Comparison of ENCODE assay signal across 8 cellular contexts in genomic region chr5:97231025-97231636, GRCh38. TPM values are rescaled to one million over a fixed set of nuclear protein-coding genes. Genes with fewer than 3 reads are reported as not detected.
DNase-seq lines count a peak whose midpoint lies in the region; ATAC-seq, FAIRE-seq and TF ChIP-seq lines count a peak whose summit lies in the region.

No MANE protein-coding gene starts in this region.

- H3K4me1 ChIP-seq in pancreas: no peaks in the 10 kb centered on the region

- intact Hi-C loops in activated CD8-positive, alpha-beta T cell treated with anti-CD3 and anti-CD28 coated beads for 36 hours (cut with micrococcal nuclease): no loop called here
- intact Hi-C loops in pancreas (cut with DNase I): no loop called here

- POLR2A ChIA-PET in activated CD8-positive, alpha-beta T cell treated with anti-CD3 and anti-CD28 coated beads for 36 hours (lab: Charles Lee): no interaction called here

- H3K27ac Mint-ChIP-seq in activated CD8-positive, alpha-beta T cell treated with anti-CD3 and anti-CD28 coated beads for 36 hours: no peak overlapping the region

- ATAC-seq in GM19328 (IDR thresholded peaks at IDR 0.05; ENCODE audit: unreplicated experiment) (peak; percentile 86), HG03280 (IDR thresholded peaks at IDR 0.05; ENCODE audit: unreplicated experiment) (peak; percentile 93), pancreas (peak; percentile 85 to 94 (median 90))
- peak; percentile 61 for ATAC-seq in activated CD8-positive, alpha-beta T cell treated with anti-CD3 and anti-CD28 coated beads for 36 hours

- 1 to 2% methylated on average over 4 of the region's 4 CpGs for WGBS in pancreas, 2 donors

- no peaks in the 10 kb centered on the region for H3K4me1 Mint-ChIP-seq in activated CD8-positive, alpha-beta T cell treated with anti-CD3 and anti-CD28 coated beads for 36 hours (ENCODE audit: low read depth)

- peaks cover 4% of the 10 kb centered on the region for H3K9me3 Mint-ChIP-seq in activated CD8-positive, alpha-beta T cell treated with anti-CD3 and anti-CD28 coated beads for 36 hours

- no peaks in the 10 kb centered on the region for H3K27me3 Mint-ChIP-seq in activated CD8-positive, alpha-beta T cell treated with anti-CD3 and anti-CD28 coated beads for 36 hours

- TF ChIP-seq CTCF in activated CD8-positive, alpha-beta T cell treated with anti-CD3 and anti-CD28 coated beads for 36 hours (IDR thresholded peaks at IDR 0.05): peak; percentile 71
- peak; percentile 57 to 82 (median 66) for TF ChIP-seq CTCF in pancreas (IDR thresholded peaks at IDR 0.05)

- H3K27ac ChIP-seq in pancreas: no peak overlapping the region

- no peaks in the 10 kb centered on the region for H3K27me3 ChIP-seq in pancreas

- H3K36me3 Mint-ChIP-seq in activated CD8-positive, alpha-beta T cell treated with anti-CD3 and anti-CD28 coated beads for 36 hours (ENCODE audit: low read depth): no peaks in the 10 kb centered on the region

- H3K36me3 ChIP-seq in pancreas: no peaks in the 10 kb centered on the region

- FAIRE-seq in pancreas (lab: Jason Lieb, UNC): peak; percentile 95

- CTCF ChIA-PET in activated CD8-positive, alpha-beta T cell treated with anti-CD3 and anti-CD28 coated beads for 36 hours (lab: Charles Lee): interaction anchor here (0.7 to 3.0 kb wide), 25 partner anchors 12 to 1597 kb away, joined by 3 to 17 read pairs (median 3); no protein-coding TSS in a partner anchor

- no peaks in the 10 kb centered on the region for H3K9me3 ChIP-seq in pancreas

- DNase-seq in DMS53 treated with DMSO at 0.1 percent for 48 hours (lab: John Stamatoyannopoulos, UW; ENCODE audit: unreplicated experiment): peak; percentile 83
- DNase-seq in NCI-H2227 treated with DMSO at 0.1 percent for 48 hours (lab: John Stamatoyannopoulos, UW): peak; percentile 15
- DNase-seq in activated CD8-positive, alpha-beta T cell treated with anti-CD3 and anti-CD28 coated beads for 36 hours: peak; percentile 47
- peak; percentile 41 for DNase-seq in glomerular endothelial cell (ENCODE audit: extremely low read depth, low read depth, low spot score)
- DNase-seq in pancreas: peak in 3 of 6 donors; percentile 18 to 50 (median 31)
- DNase-seq in cortex of kidney (lab: John Stamatoyannopoulos, UW): no peak

- no peak overlapping the region for H3K4me3 Mint-ChIP-seq in activated CD8-positive, alpha-beta T cell treated with anti-CD3 and anti-CD28 coated beads for 36 hours

- no peak overlapping the region for H3K4me3 ChIP-seq in pancreas

RNA-seq across cellular contexts. Expression of gene RIOK2, which starts 48.1 kb away (rescaled TPM):
- 10 to 100 TPM; 31.7 to 33.1 TPM for total RNA-seq in activated CD8-positive, alpha-beta T cell treated with anti-CD3 and anti-CD28 coated beads for 36 hours
- total RNA-seq in glomerular endothelial cell (14.9 and 18.9 TPM in 2 replicates), pancreas (10 to 100 TPM in 5 of 6 donors, 1 to 10 TPM in 1; 10.0 to 18.7 (median 11.8) TPM)
- polyA plus RNA-seq in pancreas: 10 to 100 TPM in 1 of 2 donors, 1 to 10 TPM in 1; 7.6 to 10.5 TPM
